In the genomic region with DNA sequence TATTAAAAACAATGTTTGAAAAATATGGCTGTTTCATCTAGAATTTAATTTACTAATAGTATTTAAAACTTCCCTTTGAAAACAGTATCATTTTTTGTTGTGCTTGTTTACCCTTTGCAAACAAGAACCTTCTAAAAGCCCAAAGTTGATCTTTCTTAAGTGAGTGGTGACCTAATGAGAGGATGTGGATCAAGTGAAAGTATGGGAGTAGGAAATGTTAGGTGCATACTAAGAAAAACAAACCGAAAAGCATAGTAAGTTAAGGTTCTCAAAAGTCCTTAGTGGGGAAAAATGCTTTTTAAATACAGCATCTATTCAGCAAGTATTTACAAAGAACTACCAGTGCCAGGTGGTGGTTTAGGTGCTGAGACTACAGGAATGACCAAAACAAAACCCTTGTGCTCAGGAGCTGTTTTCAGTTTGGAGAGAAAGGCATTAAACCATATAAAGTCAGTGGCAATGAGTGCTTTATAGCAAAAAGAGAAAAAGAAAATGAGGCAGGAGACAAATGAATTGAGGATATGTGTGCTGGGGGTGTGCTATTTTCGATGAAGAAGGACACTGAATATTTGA, we compare ENCODE assay signal across 14 cellular contexts. TPM values are rescaled to one million over a fixed set of nuclear protein-coding genes. Genes with fewer than 3 reads are reported as not detected.
A peak's percentile ranks its signal among the peaks of the same experiment; 100 is the strongest.
DNase-seq lines count a peak whose midpoint lies in the region; ATAC-seq and TF ChIP-seq lines count a peak whose summit lies in the region.
"Had no signal": no experiment of that assay in that cellular context is flagged by ENCODE, and none has a peak within 500 bp of the region (broad histone marks: within the 10 kb centered on the region; RNA-seq: fewer than 3 reads in every experiment).

No MANE protein-coding gene starts in this region.

- H3K27ac ChIP-seq in cardiac muscle cell, result peak overlapping the region; percentile 68
- no peak overlapping the region for H3K27ac ChIP-seq in right cardiac atrium (ENCODE audit: low read length)
- H3K27ac ChIP-seq in neuronal stem cell (replicated peaks; ENCODE audit: low read length), result no peak overlapping the region
- H3K27ac ChIP-seq in colonic mucosa, result no peak overlapping the region
- H3K27ac ChIP-seq: pancreas, vagina had no signal

- no peak overlapping the region for H3K23ac ChIP-seq in neuronal stem cell (ENCODE audit: low read depth, low read length, poor library complexity)

- H2AK5ac ChIP-seq in neuronal stem cell (ENCODE audit: low read depth, low read length), result no peak overlapping the region

- H3K18ac ChIP-seq in neuronal stem cell (ENCODE audit: low read length), result no peak overlapping the region

- no peak overlapping the region for H3K9ac ChIP-seq in neuronal stem cell (ENCODE audit: low read depth, low read length, poor library complexity)
- no peak overlapping the region for H3K9ac ChIP-seq in colonic mucosa (ENCODE audit: low read depth in 2 of 2, low read length in 2 of 2)

- ATAC-seq in right cardiac atrium, result no peak
- ATAC-seq in HG03095 (IDR thresholded peaks at IDR 0.05; ENCODE audit: unreplicated experiment), result peak; percentile 31
- ATAC-seq: esophagus mucosa, HCT116, pancreas had no signal

- H3K4me2 ChIP-seq in neuronal stem cell (ENCODE audit: insufficient read depth, low read length, poor library complexity, severe bottlenecking), result no peak overlapping the region

- in situ Hi-C loops in HAP-1 (cut with MboI; ENCODE audit: low sequenced_read_pairs), result no loop called here

- no peak overlapping the region for H2BK120ac ChIP-seq in neuronal stem cell (ENCODE audit: low read depth, low read length)

- intact Hi-C loops in right cardiac atrium (cut with DNase I), result no loop called here
- intact Hi-C loops in colonic mucosa (cut with DNase I), result no loop called here

- TF ChIP-seq CTCF in cardiac muscle cell (IDR thresholded peaks at IDR 0.05; ENCODE audit: low read depth, low read length) (no peak), colonic mucosa (IDR thresholded peaks at IDR 0.05) (no peak)

- H2AFZ ChIP-seq in neuronal stem cell (ENCODE audit: low read length), result no peak overlapping the region

- no peak overlapping the region for H2BK15ac ChIP-seq in neuronal stem cell (ENCODE audit: low read length)

- H4K8ac ChIP-seq in neuronal stem cell (ENCODE audit: low read depth, low read length), result no peak overlapping the region

- H4K91ac ChIP-seq in neuronal stem cell (ENCODE audit: low read depth, low read length, poor library complexity), result no peak overlapping the region

- no peaks in the 10 kb centered on the region for H3K9me3 ChIP-seq in cardiac muscle cell (ENCODE audit: low read depth)
- no peaks in the 10 kb centered on the region for H3K9me3 ChIP-seq in right cardiac atrium (ENCODE audit: control insufficient read depth, low read length)
- no peaks in the 10 kb centered on the region for H3K9me3 ChIP-seq in HAP-1
- H3K9me3 ChIP-seq in neuronal stem cell (replicated peaks in 1 of 2; ENCODE audit: control insufficient read depth in 2 of 2, insufficient read depth in 1 of 2, low read depth in 1 of 2, low read length in 2 of 2), result no peaks in the 10 kb centered on the region
- no peaks in the 10 kb centered on the region for H3K9me3 ChIP-seq in colonic mucosa
- H3K9me3 ChIP-seq: pancreas, vagina had no signal

- H3K14ac ChIP-seq in neuronal stem cell (ENCODE audit: low read length), result no peak overlapping the region

- H3K27me3 ChIP-seq in cardiac muscle cell (no peaks in the 10 kb centered on the region), right cardiac atrium (ENCODE audit: control insufficient read depth, insufficient read depth) (no peaks in the 10 kb centered on the region), HAP-1 (ENCODE audit: low read depth) (no peaks in the 10 kb centered on the region), neuronal stem cell (ENCODE audit: control insufficient read depth in 3 of 3, insufficient read depth in 3 of 3, low read depth in 1 of 3, low read length in 3 of 3) (no peaks in the 10 kb centered on the region), colonic mucosa (no peaks in the 10 kb centered on the region)
- H3K27me3 ChIP-seq: pancreas, vagina had no signal

- H2BK12ac ChIP-seq in neuronal stem cell (ENCODE audit: low read length), result no peak overlapping the region

- no peak overlapping the region for H3K4ac ChIP-seq in neuronal stem cell (ENCODE audit: low read length)

- DNase-seq in cardiac muscle cell (ENCODE audit: low read depth in 1 of 2, low spot score in 1 of 2) (no peak), right cardiac atrium (no peak), cerebellar cortex (ENCODE audit: low spot score) (peak; percentile 41), HAP-1 (ENCODE audit: low spot score in 2 of 2) (no peak), pons (ENCODE audit: low spot score) (no peak), neuronal stem cell (ENCODE audit: low spot score) (no peak), colonic mucosa (no peak)
- DNase-seq: anterior cingulate cortex, IMR-90, pancreas had no signal

- H2BK5ac ChIP-seq in neuronal stem cell (ENCODE audit: low read length), result no peak overlapping the region

- H3K4me3 ChIP-seq in cardiac muscle cell (no peak overlapping the region), right cardiac atrium (ENCODE audit: low read length) (no peak overlapping the region), HAP-1 (no peak overlapping the region), neuronal stem cell (ENCODE audit: low read length in 2 of 2) (no peak overlapping the region), colonic mucosa (no peak overlapping the region)
- H3K4me3 ChIP-seq: pancreas, vagina had no signal

- peaks cover 26% of the 10 kb centered on the region for H3K4me1 ChIP-seq in cardiac muscle cell (ENCODE audit: low read depth)
- peaks cover 3% of the 10 kb centered on the region for H3K4me1 ChIP-seq in right cardiac atrium (ENCODE audit: control insufficient read depth, insufficient read depth, low read length)
- no peaks in the 10 kb centered on the region for H3K4me1 ChIP-seq in HAP-1
- no peaks in the 10 kb centered on the region for H3K4me1 ChIP-seq in neuronal stem cell (ENCODE audit: control insufficient read depth in 2 of 2, insufficient read depth in 1 of 2, low read depth in 1 of 2, low read length in 2 of 2)
- no peaks in the 10 kb centered on the region for H3K4me1 ChIP-seq in colonic mucosa

- peaks cover 31% of the 10 kb centered on the region for H3K36me3 ChIP-seq in cardiac muscle cell
- H3K36me3 ChIP-seq in HAP-1 (replicated peaks), result peaks cover 13% of the 10 kb centered on the region
- H3K36me3 ChIP-seq in neuronal stem cell (replicated peaks in 1 of 2; ENCODE audit: control insufficient read depth in 2 of 2, insufficient read depth in 2 of 2, low read length in 2 of 2), result peaks cover 11 to 98% of the 10 kb centered on the region in 2 donors
- peaks cover 16% of the 10 kb centered on the region for H3K36me3 ChIP-seq in colonic mucosa

- H3K79me1 ChIP-seq in neuronal stem cell (ENCODE audit: low read depth, low read length), result no peaks in the 10 kb centered on the region

- 79% methylated on average over 2 of the region's 2 CpGs for WGBS in right cardiac atrium
- no CpG with 5 or more reads among the region's 2 CpGs for WGBS in neuronal stem cell (ENCODE audit: extremely low coverage in 2 of 2, insufficient read length in 2 of 2, insufficient replicate concordance in 1 of 2), 2 donors

RNA-seq across cellular contexts. Expression of a gene that starts 23.8 kb away (rescaled TPM):
- total RNA-seq in cardiac muscle cell (51.9 and 86.0 TPM in 2 replicates), right cardiac atrium (10 to 100 TPM; 42.9 to 50.8 (median 46.2) TPM), colonic mucosa (10 to 100 TPM; 17.5 to 24.3 TPM)
- polyA plus RNA-seq in cardiac muscle cell (47.8 and 63.6 TPM in 2 replicates), right cardiac atrium (34.6 TPM)
- 31.7 TPM for polyA plus RNA-seq in neuronal stem cell (2013, experiment 1 of 2)
- polyA plus RNA-seq in neuronal stem cell (2013, experiment 2 of 2), result 32.4 TPM

RNA-seq across cellular contexts. Expression of a gene that starts 52.9 kb away (rescaled TPM):
- 34.1 and 36.1 TPM in 2 replicates for total RNA-seq in cardiac muscle cell
- polyA plus RNA-seq in cardiac muscle cell, result 60.7 and 68.4 TPM in 2 replicates
- total RNA-seq in right cardiac atrium, result 10 to 100 TPM; 32.9 to 40.5 (median 36.0) TPM
- 31.9 TPM for polyA plus RNA-seq in right cardiac atrium
- polyA plus RNA-seq in neuronal stem cell (2013, experiment 1 of 2), result 50.8 TPM
- 49.0 TPM for polyA plus RNA-seq in neuronal stem cell (2013, experiment 2 of 2)
- 100 to 1,000 TPM in 1 of 2 donors, 10 to 100 TPM in 1; 56.1 to 111 TPM for total RNA-seq in colonic mucosa
